1 cellular context compared by ENCODE assay signal in the genomic region with DNA sequence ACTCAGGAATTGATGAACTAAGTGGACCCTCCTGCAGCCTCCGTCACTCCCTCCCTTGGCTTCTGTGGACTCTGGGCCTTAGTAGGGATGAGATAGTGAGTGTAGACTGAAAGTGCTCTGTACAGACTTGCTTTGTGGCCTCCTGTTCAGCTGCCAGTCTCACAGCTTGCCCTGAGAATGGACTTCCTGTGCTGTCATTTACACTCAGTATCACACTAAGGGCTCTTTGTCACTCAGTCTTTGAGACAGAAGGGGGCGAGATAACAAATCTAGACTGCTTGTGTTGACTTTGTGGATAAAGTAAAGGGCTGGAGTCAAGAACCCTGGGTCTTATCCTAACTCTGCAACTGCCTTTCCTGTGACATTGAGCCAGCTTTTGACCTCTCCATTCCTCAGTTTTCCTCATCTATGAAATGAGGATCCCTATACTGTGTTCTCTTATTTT.
TF ChIP-seq lines count a peak whose summit lies in the region.

No MANE protein-coding gene starts in this region.

TF ChIP-seq in HepG2, 621 proteins besides CTCF, POLR2A, EP300 and RAD21 (continued from another document and continues in another):
- TF ChIP-seq, protein P1, sequence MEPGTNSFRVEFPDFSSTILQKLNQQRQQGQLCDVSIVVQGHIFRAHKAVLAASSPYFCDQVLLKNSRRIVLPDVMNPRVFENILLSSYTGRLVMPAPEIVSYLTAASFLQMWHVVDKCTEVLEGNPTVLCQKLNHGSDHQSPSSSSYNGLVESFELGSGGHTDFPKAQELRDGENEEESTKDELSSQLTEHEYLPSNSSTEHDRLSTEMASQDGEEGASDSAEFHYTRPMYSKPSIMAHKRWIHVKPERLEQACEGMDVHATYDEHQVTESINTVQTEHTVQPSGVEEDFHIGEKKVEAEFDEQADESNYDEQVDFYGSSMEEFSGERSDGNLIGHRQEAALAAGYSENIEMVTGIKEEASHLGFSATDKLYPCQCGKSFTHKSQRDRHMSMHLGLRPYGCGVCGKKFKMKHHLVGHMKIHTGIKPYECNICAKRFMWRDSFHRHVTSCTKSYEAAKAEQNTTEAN (CRISPR knock-in tag; conservative IDR thresholded peaks at IDR 0.05), result 0 out of 2 replicates have a peak, but pooled peaks have one; percentile 24
- no peak for TF ChIP-seq ARID4A (CRISPR knock-in tag; IDR thresholded peaks at IDR 0.05; ENCODE audit: borderline replicate concordance)
- TF ChIP-seq, protein P2, sequence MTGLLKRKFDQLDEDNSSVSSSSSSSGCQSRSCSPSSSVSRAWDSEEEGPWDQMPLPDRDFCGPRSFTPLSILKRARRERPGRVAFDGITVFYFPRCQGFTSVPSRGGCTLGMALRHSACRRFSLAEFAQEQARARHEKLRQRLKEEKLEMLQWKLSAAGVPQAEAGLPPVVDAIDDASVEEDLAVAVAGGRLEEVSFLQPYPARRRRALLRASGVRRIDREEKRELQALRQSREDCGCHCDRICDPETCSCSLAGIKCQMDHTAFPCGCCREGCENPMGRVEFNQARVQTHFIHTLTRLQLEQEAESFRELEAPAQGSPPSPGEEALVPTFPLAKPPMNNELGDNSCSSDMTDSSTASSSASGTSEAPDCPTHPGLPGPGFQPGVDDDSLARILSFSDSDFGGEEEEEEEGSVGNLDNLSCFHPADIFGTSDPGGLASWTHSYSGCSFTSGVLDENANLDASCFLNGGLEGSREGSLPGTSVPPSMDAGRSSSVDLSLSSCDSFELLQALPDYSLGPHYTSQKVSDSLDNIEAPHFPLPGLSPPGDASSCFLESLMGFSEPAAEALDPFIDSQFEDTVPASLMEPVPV (CRISPR knock-in tag; IDR thresholded peaks at IDR 0.05), result no peak
- peak; percentile 74; the same call in 1 of the 2 replicates for TF ChIP-seq HDAC2 (CRISPR knock-in tag; IDR thresholded peaks at IDR 0.05)
- TF ChIP-seq ZBTB20 (CRISPR knock-in tag; IDR thresholded peaks at IDR 0.05; ENCODE audit: borderline replicate concordance, low read depth), result no peak
- TF ChIP-seq, protein P3, sequence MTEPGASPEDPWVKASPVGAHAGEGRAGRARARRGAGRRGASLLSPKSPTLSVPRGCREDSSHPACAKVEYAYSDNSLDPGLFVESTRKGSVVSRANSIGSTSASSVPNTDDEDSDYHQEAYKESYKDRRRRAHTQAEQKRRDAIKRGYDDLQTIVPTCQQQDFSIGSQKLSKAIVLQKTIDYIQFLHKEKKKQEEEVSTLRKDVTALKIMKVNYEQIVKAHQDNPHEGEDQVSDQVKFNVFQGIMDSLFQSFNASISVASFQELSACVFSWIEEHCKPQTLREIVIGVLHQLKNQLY (CRISPR knock-in tag; IDR thresholded peaks at IDR 0.05), result no peak
- TF ChIP-seq JDP2 (CRISPR knock-in tag; IDR thresholded peaks at IDR 0.05; ENCODE audit: borderline replicate concordance), result no peak
- TF ChIP-seq ZNF629 (CRISPR knock-in tag; conservative IDR thresholded peaks at IDR 0.05), result 0 out of 2 replicates have a peak, but pooled peaks have one; percentile 7
- TF ChIP-seq PBX2 (CRISPR knock-in tag; IDR thresholded peaks at IDR 0.05), result peak; percentile 28; the same call in 1 of the 2 replicates
- no peak for TF ChIP-seq SOX13 (IDR thresholded peaks at IDR 0.05)
- peak in 1 of 2 experiments; percentile 65; a peak in 2 of 4 replicates for TF ChIP-seq SOX13 (CRISPR knock-in tag; conservative IDR thresholded peaks at IDR 0.05 in 1 of 2, IDR thresholded peaks at IDR 0.05 in 1 of 2)
- TF ChIP-seq ZNF30 (CRISPR knock-in tag; IDR thresholded peaks at IDR 0.05), result no peak
- no peak for TF ChIP-seq TCF12 (IDR thresholded peaks at IDR 0.05)
- no peak for TF ChIP-seq TCF12 (CRISPR knock-in tag; IDR thresholded peaks at IDR 0.05)
- TF ChIP-seq PAF1 (CRISPR knock-in tag; IDR thresholded peaks at IDR 0.05), result no peak
- no peak for TF ChIP-seq PAX8 (CRISPR knock-in tag; IDR thresholded peaks at IDR 0.05; ENCODE audit: borderline replicate concordance)
- TF ChIP-seq, protein P4, sequence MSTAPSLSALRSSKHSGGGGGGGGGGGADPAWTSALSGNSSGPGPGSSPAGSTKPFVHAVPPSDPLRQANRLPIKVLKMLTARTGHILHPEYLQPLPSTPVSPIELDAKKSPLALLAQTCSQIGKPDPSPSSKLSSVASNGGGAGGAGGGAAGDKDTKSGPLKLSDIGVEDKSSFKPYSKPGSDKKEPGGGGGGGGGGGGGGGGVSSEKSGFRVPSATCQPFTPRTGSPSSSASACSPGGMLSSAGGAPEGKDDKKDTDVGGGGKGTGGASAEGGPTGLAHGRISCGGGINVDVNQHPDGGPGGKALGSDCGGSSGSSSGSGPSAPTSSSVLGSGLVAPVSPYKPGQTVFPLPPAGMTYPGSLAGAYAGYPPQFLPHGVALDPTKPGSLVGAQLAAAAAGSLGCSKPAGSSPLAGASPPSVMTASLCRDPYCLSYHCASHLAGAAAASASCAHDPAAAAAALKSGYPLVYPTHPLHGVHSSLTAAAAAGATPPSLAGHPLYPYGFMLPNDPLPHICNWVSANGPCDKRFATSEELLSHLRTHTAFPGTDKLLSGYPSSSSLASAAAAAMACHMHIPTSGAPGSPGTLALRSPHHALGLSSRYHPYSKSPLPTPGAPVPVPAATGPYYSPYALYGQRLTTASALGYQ (CRISPR knock-in tag; IDR thresholded peaks at IDR 0.05), result no peak
- TF ChIP-seq SAP130 (CRISPR knock-in tag; IDR thresholded peaks at IDR 0.05; ENCODE audit: low read depth), result peak; percentile 58
- TF ChIP-seq MBD4 (IDR thresholded peaks at IDR 0.05; ENCODE audit: borderline replicate concordance, low read length), result no peak
- no peak for TF ChIP-seq CBFB (CRISPR knock-in tag; IDR thresholded peaks at IDR 0.05)
- TF ChIP-seq NR2F2 (IDR thresholded peaks at IDR 0.05; ENCODE audit: borderline replicate concordance, low read depth), result no peak
- no peak for TF ChIP-seq ZNF10 (CRISPR knock-in tag; IDR thresholded peaks at IDR 0.05; ENCODE audit: borderline replicate concordance, low read depth)
- TF ChIP-seq PRDM10 (CRISPR knock-in tag; IDR thresholded peaks at IDR 0.05; ENCODE audit: low read depth), result no peak
- TF ChIP-seq, protein P5, sequence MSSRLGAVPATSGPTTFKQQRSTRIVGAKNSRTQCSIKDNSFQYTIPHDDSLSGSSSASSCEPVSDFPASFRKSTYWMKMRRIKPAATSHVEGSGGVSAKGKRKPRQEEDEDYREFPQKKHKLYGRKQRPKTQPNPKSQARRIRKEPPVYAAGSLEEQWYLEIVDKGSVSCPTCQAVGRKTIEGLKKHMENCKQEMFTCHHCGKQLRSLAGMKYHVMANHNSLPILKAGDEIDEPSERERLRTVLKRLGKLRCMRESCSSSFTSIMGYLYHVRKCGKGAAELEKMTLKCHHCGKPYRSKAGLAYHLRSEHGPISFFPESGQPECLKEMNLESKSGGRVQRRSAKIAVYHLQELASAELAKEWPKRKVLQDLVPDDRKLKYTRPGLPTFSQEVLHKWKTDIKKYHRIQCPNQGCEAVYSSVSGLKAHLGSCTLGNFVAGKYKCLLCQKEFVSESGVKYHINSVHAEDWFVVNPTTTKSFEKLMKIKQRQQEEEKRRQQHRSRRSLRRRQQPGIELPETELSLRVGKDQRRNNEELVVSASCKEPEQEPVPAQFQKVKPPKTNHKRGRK (CRISPR knock-in tag; IDR thresholded peaks at IDR 0.05), result no peak
- TF ChIP-seq SMARCC2 (IDR thresholded peaks at IDR 0.05), result no peak
- no peak for TF ChIP-seq ARID2 (CRISPR knock-in tag; IDR thresholded peaks at IDR 0.05; ENCODE audit: borderline replicate concordance)
- TF ChIP-seq FOXJ3 (CRISPR knock-in tag; IDR thresholded peaks at IDR 0.05; ENCODE audit: borderline replicate concordance), result no peak
- TF ChIP-seq ELF4 (CRISPR knock-in tag; IDR thresholded peaks at IDR 0.05; ENCODE audit: borderline replicate concordance), result no peak
- TF ChIP-seq ZFP36L1 (CRISPR knock-in tag; IDR thresholded peaks at IDR 0.05), result no peak
- TF ChIP-seq KLF11 (CRISPR knock-in tag; IDR thresholded peaks at IDR 0.05), result no peak
- TF ChIP-seq, protein P6, sequence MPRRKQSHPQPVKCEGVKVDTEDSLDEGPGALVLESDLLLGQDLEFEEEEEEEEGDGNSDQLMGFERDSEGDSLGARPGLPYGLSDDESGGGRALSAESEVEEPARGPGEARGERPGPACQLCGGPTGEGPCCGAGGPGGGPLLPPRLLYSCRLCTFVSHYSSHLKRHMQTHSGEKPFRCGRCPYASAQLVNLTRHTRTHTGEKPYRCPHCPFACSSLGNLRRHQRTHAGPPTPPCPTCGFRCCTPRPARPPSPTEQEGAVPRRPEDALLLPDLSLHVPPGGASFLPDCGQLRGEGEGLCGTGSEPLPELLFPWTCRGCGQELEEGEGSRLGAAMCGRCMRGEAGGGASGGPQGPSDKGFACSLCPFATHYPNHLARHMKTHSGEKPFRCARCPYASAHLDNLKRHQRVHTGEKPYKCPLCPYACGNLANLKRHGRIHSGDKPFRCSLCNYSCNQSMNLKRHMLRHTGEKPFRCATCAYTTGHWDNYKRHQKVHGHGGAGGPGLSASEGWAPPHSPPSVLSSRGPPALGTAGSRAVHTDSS (CRISPR knock-in tag; conservative IDR thresholded peaks at IDR 0.05), result no peak
- no peak for TF ChIP-seq AFF4 (CRISPR knock-in tag; IDR thresholded peaks at IDR 0.05)
